In the genomic region with DNA sequence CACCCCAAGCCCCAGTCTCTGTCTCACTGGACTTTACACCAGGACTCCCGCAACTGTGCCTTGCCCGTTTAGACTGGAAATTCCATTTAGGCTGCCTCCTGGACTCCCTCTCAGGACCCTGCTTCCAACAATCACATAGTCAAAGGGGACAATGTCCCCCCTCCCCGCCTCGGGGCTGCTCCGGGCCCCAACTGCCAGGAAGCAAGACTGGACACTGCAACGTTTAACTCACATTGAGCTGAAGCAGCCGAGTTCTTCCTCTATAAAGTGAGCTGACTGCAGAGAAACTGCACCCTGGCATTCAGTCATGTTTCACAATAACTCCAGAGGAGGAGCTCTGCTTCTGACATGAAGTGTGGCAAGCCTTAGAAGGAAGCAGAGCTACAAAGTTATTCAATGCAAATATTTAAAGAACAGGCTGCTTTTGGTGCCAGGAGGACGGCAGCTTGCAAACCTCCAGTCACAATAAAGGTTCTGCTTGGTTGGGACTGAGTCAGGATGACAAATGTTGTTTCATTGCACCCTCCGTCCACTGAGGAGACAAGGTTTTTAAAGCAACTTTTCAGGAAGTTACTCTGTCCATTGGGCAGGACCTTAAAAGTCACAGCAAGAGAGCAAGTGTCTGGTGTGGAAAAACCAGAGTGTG, we compare ENCODE assay signal across 8 cellular contexts. TPM values are rescaled to one million over a fixed set of nuclear protein-coding genes. Genes with fewer than 3 reads are reported as not detected.
DNase-seq lines count a peak whose midpoint lies in the region; ATAC-seq, FAIRE-seq and TF ChIP-seq lines count a peak whose summit lies in the region.

No MANE protein-coding gene starts in this region.

- no peaks in the 10 kb centered on the region for H3K9me3 ChIP-seq in upper lobe of right lung

- no peaks in the 10 kb centered on the region for H3K36me3 ChIP-seq in upper lobe of right lung

- H3K4me3 ChIP-seq in NB4 (ENCODE audit: low read depth, low read length) (peak overlapping the region; percentile 26), upper lobe of right lung (peak overlapping the region; percentile 33)

- peak; percentile 33 for FAIRE-seq in colon (lab: Jason Lieb, UNC)

- DNase-seq in CD1c-positive myeloid dendritic cell (ENCODE audit: extremely low spot score), result peak; percentile 92
- DNase-seq in NB4 (ENCODE audit: low read depth), result peak; percentile 95
- peak; percentile 75 for DNase-seq in medulla oblongata (ENCODE audit: extremely low spot score)
- DNase-seq in upper lobe of right lung, result no peak

- TF ChIP-seq CTCF in NB4 (IDR thresholded peaks at IDR 0.05; ENCODE audit: low read depth, low read length) (no peak), upper lobe of right lung (IDR thresholded peaks at IDR 0.05) (no peak)

- H3K27me3 ChIP-seq in upper lobe of right lung, result no peaks in the 10 kb centered on the region

- intact Hi-C loops in upper lobe of right lung (cut with DNase I), result no loop called here

- ATAC-seq in upper lobe of right lung, result peak; percentile 85
- ATAC-seq in GM18505 (IDR thresholded peaks at IDR 0.05; ENCODE audit: unreplicated experiment), result no peak
- ATAC-seq in HG03025 (IDR thresholded peaks at IDR 0.05; ENCODE audit: low FRiP score, unreplicated experiment), result no peak
- no peak for ATAC-seq in HG03139 (IDR thresholded peaks at IDR 0.05; ENCODE audit: unreplicated experiment)

- H3K4me1 ChIP-seq in upper lobe of right lung, result peaks cover 72% of the 10 kb centered on the region

- H3K27ac ChIP-seq in upper lobe of right lung, result peak overlapping the region; percentile 77

- TF ChIP-seq POLR2A in NB4 (IDR thresholded peaks at IDR 0.05; ENCODE audit: extremely low read depth, insufficient read length) (no peak), GM18505 (IDR thresholded peaks at IDR 0.05; ENCODE audit: borderline replicate concordance, extremely low read depth, insufficient read depth, insufficient read length) (no peak)

RNA-seq across cellular contexts. Expression of a gene that starts 19.9 kb away (rescaled TPM):
- 128 TPM for total RNA-seq in upper lobe of right lung
